Comparison of ENCODE assay signal across 14 cellular contexts in genomic region chr13:114059946-114060860, GRCh38.
DNase-seq lines count a peak whose midpoint lies in the region; ATAC-seq and TF ChIP-seq lines count a peak whose summit lies in the region.
"Had no signal": no experiment of that assay in that cellular context is flagged by ENCODE, and none has a peak within 500 bp of the region (broad histone marks: within the 10 kb centered on the region; RNA-seq: fewer than 3 reads in every experiment).

No MANE protein-coding gene starts in this region.

- ATAC-seq in sciatic nerve (peak; percentile 6), HG03097 (IDR thresholded peaks at IDR 0.05; ENCODE audit: low FRiP score, unreplicated experiment) (no peak)
- ATAC-seq: activated CD8-positive, alpha-beta memory T cell treated with anti-CD3 and anti-CD28 coated beads, Interleukin-2, amount 10 ng/mL, durations not matched to agents 7 days and 5 days; left colon had no signal

- DNase-seq in CD4-positive, alpha-beta memory T cell = no peak
- DNase-seq in RWPE1 (ENCODE audit: low spot score) (no peak), fibroblast of gingiva (ENCODE audit: low read depth) (peak; percentile 62), sciatic nerve (ENCODE audit: low spot score) (no peak), GM19238 (ENCODE audit: insufficient read length, low spot score) (no peak), Peyer's patch (no peak), midbrain (lab: John Stamatoyannopoulos, UW) (no peak)
- DNase-seq: activated CD8-positive, alpha-beta memory T cell treated with anti-CD3 and anti-CD28 coated beads, Interleukin-2, amount 10 ng/mL, durations not matched to agents 7 days and 5 days; effector CD8-positive, alpha-beta T cell; KBM-7; left colon; NCI-H146; NCI-H69 had no signal

- H3K4me3 ChIP-seq in CD4-positive, alpha-beta memory T cell (ENCODE audit: low read length in 2 of 2) = no peak overlapping the region
- no peak overlapping the region for H3K4me3 ChIP-seq in Peyer's patch

- POLR2A ChIA-PET in CD4-positive, alpha-beta memory T cell (lab: Charles Lee; ENCODE audit: partially characterized antibody) = no interaction called here
- POLR2A ChIA-PET in RWPE1 (lab: Yijun Ruan, JAX; ENCODE audit: low non-redundant PET) = no interaction called here

- no peak overlapping the region for H3K27ac ChIP-seq in CD4-positive, alpha-beta memory T cell (ENCODE audit: low read depth, low read length)
- peak overlapping the region; percentile 100 for H3K27ac ChIP-seq in RWPE1
- H3K27ac ChIP-seq in Peyer's patch = no peak overlapping the region

- no peaks in the 10 kb centered on the region for H3K27me3 ChIP-seq in CD4-positive, alpha-beta memory T cell (ENCODE audit: insufficient read depth, low read length)
- H3K27me3 ChIP-seq in Peyer's patch = no peaks in the 10 kb centered on the region

- H3K9me3 Mint-ChIP-seq in CD4-positive, alpha-beta memory T cell = peaks cover 0 to 10% (median 0%) of the 10 kb centered on the region in 8 donors

- CTCF ChIA-PET in CD4-positive, alpha-beta memory T cell (lab: Charles Lee; ENCODE audit: partially characterized antibody) = no interaction called here
- CTCF ChIA-PET in RWPE1 (lab: Yijun Ruan, JAX) = no interaction called here

- peaks cover 12 to 80% (median 36%) of the 10 kb centered on the region in 4 donors for H3K4me1 Mint-ChIP-seq in CD4-positive, alpha-beta memory T cell

- H3K36me3 Mint-ChIP-seq in CD4-positive, alpha-beta memory T cell = peaks cover 19 to 61% of the 10 kb centered on the region in 2 donors

- peak overlapping the region in 2 of 8 donors; percentile 39 to 49 for H3K4me3 Mint-ChIP-seq in CD4-positive, alpha-beta memory T cell
- H3K4me3 Mint-ChIP-seq: activated CD8-positive, alpha-beta memory T cell treated with anti-CD3 and anti-CD28 coated beads, Interleukin-2, amount 10 ng/mL, durations not matched to agents 7 days and 5 days had no signal

- peaks cover 63% of the 10 kb centered on the region for H3K36me3 ChIP-seq in CD4-positive, alpha-beta memory T cell (ENCODE audit: insufficient read depth, low read length)
- H3K36me3 ChIP-seq in Peyer's patch = peaks cover 0 to 1% (median 0%) of the 10 kb centered on the region in 3 donors

- H3K9me3 ChIP-seq in CD4-positive, alpha-beta memory T cell (ENCODE audit: control insufficient read depth in 1 of 2, low read length in 2 of 2) = no peaks in the 10 kb centered on the region
- H3K9me3 ChIP-seq in Peyer's patch = no peaks in the 10 kb centered on the region

- peak overlapping the region in 5 of 7 donors; percentile 52 to 86 (median 70) for H3K27ac Mint-ChIP-seq in CD4-positive, alpha-beta memory T cell
- H3K27ac Mint-ChIP-seq: activated CD8-positive, alpha-beta memory T cell treated with anti-CD3 and anti-CD28 coated beads, Interleukin-2, amount 10 ng/mL, durations not matched to agents 7 days and 5 days had no signal

- intact Hi-C loops in CD4-positive, alpha-beta memory T cell (cut with micrococcal nuclease) = loop anchor here (10.0 kb wide), 1 partner anchor 55 kb away; no protein-coding TSS in a partner anchor
- intact Hi-C loops in sciatic nerve (cut with DNase I) = no loop called here

- H3K4me1 ChIP-seq in CD4-positive, alpha-beta memory T cell (ENCODE audit: insufficient read depth, low read length) = peaks cover 40% of the 10 kb centered on the region
- H3K4me1 ChIP-seq in Peyer's patch = peaks cover 0 to 59% (median 22%) of the 10 kb centered on the region in 4 donors

- TF ChIP-seq POLR2A in Peyer's patch (IDR thresholded peaks at IDR 0.05) = no peak

- H3K27me3 Mint-ChIP-seq in CD4-positive, alpha-beta memory T cell = no peaks in the 10 kb centered on the region
- H3K27me3 Mint-ChIP-seq: activated CD8-positive, alpha-beta memory T cell treated with anti-CD3 and anti-CD28 coated beads, Interleukin-2, amount 10 ng/mL, durations not matched to agents 7 days and 5 days had no signal

- TF ChIP-seq CTCF in RWPE1 (conservative IDR thresholded peaks at IDR 0.05; ENCODE audit: low read depth) = no peak
- TF ChIP-seq CTCF in Peyer's patch (IDR thresholded peaks at IDR 0.05) = no peak
